10 cellular contexts compared by ENCODE assay signal in genomic region chr1:76591963-76592362, GRCh38.
"Had no signal": no experiment of that assay in that cellular context is flagged by ENCODE, and none has a peak within 500 bp of the region (broad histone marks: within the 10 kb centered on the region; RNA-seq: fewer than 3 reads in every experiment).

No MANE protein-coding gene starts in this region.

- DNase-seq: GM23248, GOT3, H7, HFFc6, Karpas-422, KBM-7 had no signal

- H3K9me3 ChIP-seq: HAP-1 had no signal

- FAIRE-seq: HTR-8/SVneo had no signal

- H3K36me3 ChIP-seq: HAP-1 had no signal

- H3K4me3 ChIP-seq: GM23248, HAP-1 had no signal

- H3K27ac ChIP-seq: GM23248, KMS-11 had no signal

- H3K27ac Mint-ChIP-seq: HFFc6 had no signal

- H3K4me1 ChIP-seq: HAP-1 had no signal

- H3K4me2 ChIP-seq: KMS-11 had no signal

- H3K4me3 Mint-ChIP-seq: HFFc6 had no signal

- H3K9ac ChIP-seq: GM23248, KMS-11 had no signal

- H2AFZ ChIP-seq: GM23248 had no signal

- ATAC-seq: HCT116 had no signal
